ENCODE assay signal across 21 cellular contexts in genomic region chr10:23538968-23539367, GRCh38.
DNase-seq lines count a peak whose midpoint lies in the region; ATAC-seq and TF ChIP-seq lines count a peak whose summit lies in the region.
"Had no signal": no experiment of that assay in that cellular context is flagged by ENCODE, and none has a peak within 500 bp of the region (broad histone marks: within the 10 kb centered on the region; RNA-seq: fewer than 3 reads in every experiment).

No MANE protein-coding gene starts in this region.

- POLR2A ChIA-PET in CD4-positive, alpha-beta T cell (lab: Charles Lee): interaction anchor here (0.9 to 1.4 kb wide), 3 partner anchors 8 to 18 kb away, joined by 3 to 4 read pairs (median 3); no protein-coding TSS in a partner anchor
- POLR2A ChIA-PET in naive thymus-derived CD8-positive, alpha-beta T cell (lab: Charles Lee): no interaction called here

- no peaks in the 10 kb centered on the region for H3K27me3 ChIP-seq in CD4-positive, alpha-beta T cell (ENCODE audit: control insufficient read depth, insufficient read depth, low read length)

- peak overlapping the region; percentile 1 to 20 for H3K4me3 Mint-ChIP-seq in activated T-cell treated with anti-CD3 and anti-CD28 coated beads, Interleukin-2, amount 50 U/mL, for 72 hours
- no peak overlapping the region for H3K4me3 Mint-ChIP-seq in CD4-positive, alpha-beta T cell
- H3K4me3 Mint-ChIP-seq in activated T-helper 2 cell treated with anti-CD3 and anti-CD28 coated beads, Interferon-gamma antibody, Interleukin-2, Interleukin-4, amounts not matched to agents 10 μg/mL and 5 μg/mL and 100 μg/mL, durations not matched to agents 14 hours and 24 hours and 36 hours (ENCODE audit: low read depth): no peak overlapping the region
- H3K4me3 Mint-ChIP-seq in naive thymus-derived CD8-positive, alpha-beta T cell: peak overlapping the region in 1 of 10 donors; percentile 84
- H3K4me3 Mint-ChIP-seq: IgD-negative memory B cell had no signal

- CTCF ChIA-PET in CD4-positive, alpha-beta T cell (lab: Charles Lee): no interaction called here

- TF ChIP-seq CTCF in CD4-positive, alpha-beta T cell (IDR thresholded peaks at IDR 0.05): no peak

- no peaks in the 10 kb centered on the region for H3K9me3 ChIP-seq in CD4-positive, alpha-beta T cell (ENCODE audit: control insufficient read depth, low read length)
- H3K9me3 ChIP-seq: A549 had no signal

- peaks cover 70% of the 10 kb centered on the region for H3K4me1 Mint-ChIP-seq in activated T-cell treated with anti-CD3 and anti-CD28 coated beads, Interleukin-2, amount 50 U/mL, for 72 hours (ENCODE audit: low read depth)
- H3K4me1 Mint-ChIP-seq in CD4-positive, alpha-beta T cell (ENCODE audit: low read depth): peaks cover 70% of the 10 kb centered on the region
- peaks cover 45% of the 10 kb centered on the region for H3K4me1 Mint-ChIP-seq in activated T-helper 2 cell treated with anti-CD3 and anti-CD28 coated beads, Interferon-gamma antibody, Interleukin-2, Interleukin-4, amounts not matched to agents 10 μg/mL and 5 μg/mL and 100 μg/mL, durations not matched to agents 14 hours and 24 hours and 36 hours (ENCODE audit: low read depth)
- H3K4me1 Mint-ChIP-seq in naive thymus-derived CD8-positive, alpha-beta T cell: peaks cover 40 to 62% (median 54%) of the 10 kb centered on the region in 4 donors

- intact Hi-C loops in CD4-positive, alpha-beta T cell (cut with DNase I, micrococcal nuclease): no loop called here
- intact Hi-C loops in activated T-helper 2 cell treated with anti-CD3 and anti-CD28 coated beads, Interferon-gamma antibody, Interleukin-2, Interleukin-4, amounts not matched to agents 10 μg/mL and 5 μg/mL and 100 μg/mL, durations not matched to agents 14 hours and 24 hours and 36 hours (cut with micrococcal nuclease): loop anchor here (5.0 to 10.0 kb wide), 2 partner anchors 163 to 926 kb away; no protein-coding TSS in a partner anchor

- peaks cover 0 to 1% of the 10 kb centered on the region in 2 donors for H3K36me3 Mint-ChIP-seq in activated T-cell treated with anti-CD3 and anti-CD28 coated beads, Interleukin-2, amount 50 U/mL, for 72 hours (ENCODE audit: insufficient read depth in 2 of 2)
- H3K36me3 Mint-ChIP-seq in CD4-positive, alpha-beta T cell (ENCODE audit: low read depth): no peaks in the 10 kb centered on the region
- peaks cover 25% of the 10 kb centered on the region for H3K36me3 Mint-ChIP-seq in activated T-helper 2 cell treated with anti-CD3 and anti-CD28 coated beads, Interferon-gamma antibody, Interleukin-2, Interleukin-4, amounts not matched to agents 10 μg/mL and 5 μg/mL and 100 μg/mL, durations not matched to agents 14 hours and 24 hours and 36 hours (ENCODE audit: low read depth)
- H3K36me3 Mint-ChIP-seq in naive thymus-derived CD8-positive, alpha-beta T cell: peaks cover 0 to 14% (median under 1%) of the 10 kb centered on the region in 3 donors
- H3K36me3 Mint-ChIP-seq: IgD-negative memory B cell had no signal

- peaks cover 0 to 3% of the 10 kb centered on the region in 2 donors for H3K9me3 Mint-ChIP-seq in activated T-cell treated with anti-CD3 and anti-CD28 coated beads, Interleukin-2, amount 50 U/mL, for 72 hours
- H3K9me3 Mint-ChIP-seq in CD4-positive, alpha-beta T cell: no peaks in the 10 kb centered on the region
- peaks cover 10% of the 10 kb centered on the region for H3K9me3 Mint-ChIP-seq in activated T-helper 2 cell treated with anti-CD3 and anti-CD28 coated beads, Interferon-gamma antibody, Interleukin-2, Interleukin-4, amounts not matched to agents 10 μg/mL and 5 μg/mL and 100 μg/mL, durations not matched to agents 14 hours and 24 hours and 36 hours
- H3K9me3 Mint-ChIP-seq in naive thymus-derived CD8-positive, alpha-beta T cell: peaks cover 0 to 9% (median 3%) of the 10 kb centered on the region in 9 donors

- DNase-seq in activated T-cell treated with anti-CD3 and anti-CD28 coated beads, Interleukin-2, amount 50 U/mL, for 72 hours: peak in 1 of 2 donors; percentile 6
- DNase-seq in activated T-cell treated with anti-CD3 and anti-CD28 coated beads for 4 hours (no peak), HuH-7 (ENCODE audit: low spot score) (no peak)
- no peak for DNase-seq in CD4-positive, alpha-beta T cell
- no peak for DNase-seq in activated T-helper 2 cell treated with anti-CD3 and anti-CD28 coated beads, Interferon-gamma antibody, Interleukin-2, Interleukin-4, amounts not matched to agents 10 μg/mL and 5 μg/mL and 100 μg/mL, durations not matched to agents 14 hours and 24 hours and 36 hours (ENCODE audit: low spot score)
- DNase-seq in naive thymus-derived CD8-positive, alpha-beta T cell: no peak
- DNase-seq in stimulated activated CD4-positive, alpha-beta T cell treated with anti-CD3 and anti-CD28 coated beads, Interleukin-4, amount 100 ng/mL, for 4 hours: no peak
- DNase-seq: COR-L47, DMS 273 treated with DMSO at 0.1 percent for 48 hours, GDM1, H7, MM.1S, NCI-H1092, NCI-H146, NCI-H2029 treated with DMSO at 0.1 percent for 48 hours, NCI-H2171, NCI-H526, PC-9 had no signal

- H3K27ac Mint-ChIP-seq in activated T-cell treated with anti-CD3 and anti-CD28 coated beads, Interleukin-2, amount 50 U/mL, for 72 hours: no peak overlapping the region
- peak overlapping the region; percentile 92 for H3K27ac Mint-ChIP-seq in CD4-positive, alpha-beta T cell
- peak overlapping the region; percentile 34 for H3K27ac Mint-ChIP-seq in activated T-helper 2 cell treated with anti-CD3 and anti-CD28 coated beads, Interferon-gamma antibody, Interleukin-2, Interleukin-4, amounts not matched to agents 10 μg/mL and 5 μg/mL and 100 μg/mL, durations not matched to agents 14 hours and 24 hours and 36 hours
- H3K27ac Mint-ChIP-seq in naive thymus-derived CD8-positive, alpha-beta T cell: peak overlapping the region in 7 of 10 donors; percentile 52 to 95 (median 92)
- H3K27ac Mint-ChIP-seq: IgD-negative memory B cell had no signal

- no peaks in the 10 kb centered on the region for H3K27me3 Mint-ChIP-seq in activated T-cell treated with anti-CD3 and anti-CD28 coated beads, Interleukin-2, amount 50 U/mL, for 72 hours (ENCODE audit: low read depth)
- no peaks in the 10 kb centered on the region for H3K27me3 Mint-ChIP-seq in CD4-positive, alpha-beta T cell
- H3K27me3 Mint-ChIP-seq in activated T-helper 2 cell treated with anti-CD3 and anti-CD28 coated beads, Interferon-gamma antibody, Interleukin-2, Interleukin-4, amounts not matched to agents 10 μg/mL and 5 μg/mL and 100 μg/mL, durations not matched to agents 14 hours and 24 hours and 36 hours (ENCODE audit: low read depth): no peaks in the 10 kb centered on the region
- no peaks in the 10 kb centered on the region for H3K27me3 Mint-ChIP-seq in naive thymus-derived CD8-positive, alpha-beta T cell

- peak; percentile 62 to 66 for ATAC-seq in activated T-cell treated with anti-CD3 and anti-CD28 coated beads, Interleukin-2, amount 50 U/mL, for 72 hours (replicated peaks in 1 of 2)
- no peak for ATAC-seq in CD4-positive, alpha-beta T cell (ENCODE audit: poor library complexity)
- no peak for ATAC-seq in naive thymus-derived CD8-positive, alpha-beta T cell
- ATAC-seq in GM21360 (IDR thresholded peaks at IDR 0.05; ENCODE audit: unreplicated experiment): no peak
- ATAC-seq: A549 had no signal

- H3K27ac ChIP-seq in CD4-positive, alpha-beta T cell (ENCODE audit: low read depth, low read length): no peak overlapping the region
- H3K27ac ChIP-seq: A549, PC-9 had no signal

Comparison
In these comparisons a context has a peak if more than half of its experiments do, and no peak if none do; other contexts are left out.
1. ATAC-seq: peak in activated T-cell treated with anti-CD3 and anti-CD28 coated beads, Interleukin-2, amount 50 U/mL, for 72 hours (2 of 2); none in CD4-positive, alpha-beta T cell (single experiment), naive thymus-derived CD8-positive, alpha-beta T cell (0 of 2) and GM21360 (single experiment).
2. H3K4me3 Mint-ChIP-seq: peak in activated T-cell treated with anti-CD3 and anti-CD28 coated beads, Interleukin-2, amount 50 U/mL, for 72 hours (2 of 2); none in CD4-positive, alpha-beta T cell (single experiment) and activated T-helper 2 cell treated with anti-CD3 and anti-CD28 coated beads, Interferon-gamma antibody, Interleukin-2, Interleukin-4, amounts not matched to agents 10 μg/mL and 5 μg/mL and 100 μg/mL, durations not matched to agents 14 hours and 24 hours and 36 hours (single experiment).